ENCODE assay signal across 2 cellular contexts in genomic region chr7:102895602-102896001, GRCh38.
TF ChIP-seq lines count a peak whose summit lies in the region.

No MANE protein-coding gene starts in this region.

TF ChIP-seq in SK-N-SH, 30 proteins besides CTCF, POLR2A, EP300 and RAD21 (continued from another document):
- no peak for TF ChIP-seq REST (IDR thresholded peaks at IDR 0.05; ENCODE audit: low read depth, low read length)
- no peak for TF ChIP-seq JUND (IDR thresholded peaks at IDR 0.05)
- no peak for TF ChIP-seq FOXJ3 (CRISPR knock-in tag; IDR thresholded peaks at IDR 0.05)
- no peak for TF ChIP-seq MAX (IDR thresholded peaks at IDR 0.05; ENCODE audit: low read depth)
- no peak for TF ChIP-seq CHD2 (IDR thresholded peaks at IDR 0.05; ENCODE audit: low read length, partially characterized antibody)
- TF ChIP-seq GABPA (IDR thresholded peaks at IDR 0.05; ENCODE audit: low read depth) = no peak
- no peak for TF ChIP-seq TEAD4 (IDR thresholded peaks at IDR 0.05; ENCODE audit: borderline replicate concordance, insufficient read depth)
- TF ChIP-seq ELF1 (IDR thresholded peaks at IDR 0.05) = no peak
- TF ChIP-seq PBX3 (IDR thresholded peaks at IDR 0.05) = no peak
- TF ChIP-seq TCF12 (IDR thresholded peaks at IDR 0.05) = no peak
- no peak for TF ChIP-seq RXRA (IDR thresholded peaks at IDR 0.05; ENCODE audit: borderline replicate concordance, low read depth)
- no peak for TF ChIP-seq RFX5 (IDR thresholded peaks at IDR 0.05; ENCODE audit: low read length)
- no peak for TF ChIP-seq USF2 (IDR thresholded peaks at IDR 0.05; ENCODE audit: borderline replicate concordance, low read depth, low read length)

TF ChIP-seq in SK-N-SH treated with all-trans-retinoic acid at 6 μM for 48 hours, 23 proteins besides CTCF, POLR2A, EP300 and RAD21 (continued from another document):
- TF ChIP-seq CSRNP3 (CRISPR knock-in tag; IDR thresholded peaks at IDR 0.05) (no peak), PPARA (CRISPR knock-in tag; IDR thresholded peaks at IDR 0.05; ENCODE audit: borderline replicate concordance) (no peak), ZFP3 (CRISPR knock-in tag; IDR thresholded peaks at IDR 0.05) (no peak), ARNTL (CRISPR knock-in tag; IDR thresholded peaks at IDR 0.05; ENCODE audit: borderline replicate concordance, low read depth) (no peak), RARB (CRISPR knock-in tag; IDR thresholded peaks at IDR 0.05) (no peak), ZNF70 (CRISPR knock-in tag; IDR thresholded peaks at IDR 0.05) (no peak), OSR1 (CRISPR knock-in tag; IDR thresholded peaks at IDR 0.05) (no peak), TOX (CRISPR knock-in tag; IDR thresholded peaks at IDR 0.05; ENCODE audit: borderline replicate concordance) (no peak)
